In genomic region chr18:13801260-13801601, GRCh38 we compare ENCODE assay signal across 10 cellular contexts. TPM values are rescaled to one million over a fixed set of nuclear protein-coding genes. Genes with fewer than 3 reads are reported as not detected.
DNase-seq lines count a peak whose midpoint lies in the region; ATAC-seq and TF ChIP-seq lines count a peak whose summit lies in the region.
"Had no signal": no experiment of that assay in that cellular context is flagged by ENCODE, and none has a peak within 500 bp of the region (broad histone marks: within the 10 kb centered on the region; RNA-seq: fewer than 3 reads in every experiment).

No MANE protein-coding gene starts in this region.

- ATAC-seq in upper lobe of left lung (ENCODE audit: low FRiP score in 2 of 2) (no peak), GM19397 (IDR thresholded peaks at IDR 0.05; ENCODE audit: unreplicated experiment) (no peak)

- no peak overlapping the region for H3K27ac Mint-ChIP-seq in activated naive CD4-positive, alpha-beta T cell treated with anti-CD3 and anti-CD28 coated beads, Interleukin-2, amount 10 ng/mL, durations not matched to agents 7 days and 5 days

- H3K9me3 Mint-ChIP-seq in activated naive CD4-positive, alpha-beta T cell treated with anti-CD3 and anti-CD28 coated beads, Interleukin-2, amount 10 ng/mL, durations not matched to agents 7 days and 5 days: no peaks in the 10 kb centered on the region

- no peak overlapping the region for H3K9ac ChIP-seq in duodenal mucosa (ENCODE audit: low read depth in 1 of 2, low read length in 2 of 2)
- H3K9ac ChIP-seq: BLaER1 treated with 17β-estradiol and CSF1 and Interleukin-3, amounts not matched to agents 10 nM and 100 nM had no signal

- H3K4me1 Mint-ChIP-seq in activated naive CD4-positive, alpha-beta T cell treated with anti-CD3 and anti-CD28 coated beads, Interleukin-2, amount 10 ng/mL, durations not matched to agents 7 days and 5 days: peaks cover 4% of the 10 kb centered on the region

- H3K4me3 ChIP-seq in duodenal mucosa (ENCODE audit: low read depth in 1 of 2, low read length in 2 of 2) (peak overlapping the region; percentile 55 to 58), muscle layer of duodenum (ENCODE audit: low read depth in 1 of 2, low read length in 2 of 2) (peak overlapping the region; percentile 19 to 54), upper lobe of left lung (peak overlapping the region in 3 of 4 donors; percentile 8 to 18 (median 16))
- H3K4me3 ChIP-seq: BLaER1 treated with 17β-estradiol and CSF1 and Interleukin-3, amounts not matched to agents 10 nM and 100 nM had no signal

- no peak overlapping the region for H3K27ac ChIP-seq in duodenal mucosa (ENCODE audit: low read depth, low read length)
- no peak overlapping the region for H3K27ac ChIP-seq in muscle layer of duodenum (ENCODE audit: low read length)
- H3K27ac ChIP-seq in upper lobe of left lung: no peak overlapping the region
- H3K27ac ChIP-seq: adrenal gland; BLaER1 treated with 17β-estradiol and CSF1 and Interleukin-3, amounts not matched to agents 10 nM and 100 nM had no signal

- no peaks in the 10 kb centered on the region for H3K4me1 ChIP-seq in duodenal mucosa (ENCODE audit: control insufficient read depth in 1 of 2, insufficient read depth in 2 of 2, low read length in 2 of 2)
- H3K4me1 ChIP-seq in muscle layer of duodenum (ENCODE audit: control insufficient read depth in 1 of 2, insufficient read depth in 2 of 2, low read length in 2 of 2): peaks cover 0 to 10% of the 10 kb centered on the region in 2 donors
- peaks cover 0 to 10% (median 4%) of the 10 kb centered on the region in 4 donors for H3K4me1 ChIP-seq in upper lobe of left lung
- H3K4me1 ChIP-seq: adrenal gland; BLaER1 treated with 17β-estradiol and CSF1 and Interleukin-3, amounts not matched to agents 10 nM and 100 nM had no signal

- H3K9me3 ChIP-seq in duodenal mucosa (ENCODE audit: control insufficient read depth in 1 of 2, low read length in 2 of 2) (no peaks in the 10 kb centered on the region), muscle layer of duodenum (ENCODE audit: control insufficient read depth in 1 of 2, low read length in 2 of 2) (no peaks in the 10 kb centered on the region), upper lobe of left lung (no peaks in the 10 kb centered on the region)
- H3K9me3 ChIP-seq: adrenal gland had no signal

- TF ChIP-seq POLR2A in upper lobe of left lung (IDR thresholded peaks at IDR 0.05): no peak

- CTCF ChIA-PET in activated naive CD4-positive, alpha-beta T cell treated with anti-CD3 and anti-CD28 coated beads, Interleukin-2, amount 10 ng/mL, durations not matched to agents 7 days and 5 days (lab: Charles Lee): interaction anchor here (1.2 to 5.2 kb wide), 3 partner anchors 12 to 585 kb away, joined by 4 to 35 read pairs (median 7); no protein-coding TSS in a partner anchor

- H3K36me3 ChIP-seq in duodenal mucosa (ENCODE audit: control insufficient read depth in 1 of 2, insufficient read depth in 2 of 2, low read length in 2 of 2) (no peaks in the 10 kb centered on the region), muscle layer of duodenum (ENCODE audit: control insufficient read depth in 1 of 2, insufficient read depth in 2 of 2, low read length in 2 of 2) (no peaks in the 10 kb centered on the region), upper lobe of left lung (no peaks in the 10 kb centered on the region)
- H3K36me3 ChIP-seq: adrenal gland; BLaER1 treated with 17β-estradiol and CSF1 and Interleukin-3, amounts not matched to agents 10 nM and 100 nM had no signal

- H3K36me3 Mint-ChIP-seq in activated naive CD4-positive, alpha-beta T cell treated with anti-CD3 and anti-CD28 coated beads, Interleukin-2, amount 10 ng/mL, durations not matched to agents 7 days and 5 days: no peaks in the 10 kb centered on the region

- TF ChIP-seq EP300 in upper lobe of left lung (IDR thresholded peaks at IDR 0.05): no peak

- 12 to 13% methylated on average over 15 of the region's 15 CpGs for WGBS in upper lobe of left lung, 2 donors

- peak overlapping the region; percentile 2 for H3K4me3 Mint-ChIP-seq in activated naive CD4-positive, alpha-beta T cell treated with anti-CD3 and anti-CD28 coated beads, Interleukin-2, amount 10 ng/mL, durations not matched to agents 7 days and 5 days

- no peaks in the 10 kb centered on the region for H3K27me3 ChIP-seq in duodenal mucosa (ENCODE audit: control insufficient read depth in 1 of 2, insufficient read depth in 2 of 2, low read length in 2 of 2)
- no peaks in the 10 kb centered on the region for H3K27me3 ChIP-seq in muscle layer of duodenum (ENCODE audit: low read depth, low read length)
- peaks cover 0 to 6% (median 0%) of the 10 kb centered on the region in 4 donors for H3K27me3 ChIP-seq in upper lobe of left lung

- no peak for DNase-seq in activated naive CD4-positive, alpha-beta T cell treated with anti-CD3 and anti-CD28 coated beads, Interleukin-2, amount 10 ng/mL, durations not matched to agents 7 days and 5 days
- no peak for DNase-seq in activated naive CD4-positive, alpha-beta T cell (lab: John Stamatoyannopoulos, UW)
- no peak for DNase-seq in upper lobe of left lung
- DNase-seq in HT-29 (ENCODE audit: low spot score): no peak
- no peak for DNase-seq in NCI-H524 (lab: John Stamatoyannopoulos, UW)

- peaks cover 70% of the 10 kb centered on the region for H3K27me3 Mint-ChIP-seq in activated naive CD4-positive, alpha-beta T cell treated with anti-CD3 and anti-CD28 coated beads, Interleukin-2, amount 10 ng/mL, durations not matched to agents 7 days and 5 days

- TF ChIP-seq CTCF in upper lobe of left lung (IDR thresholded peaks at IDR 0.05): no peak

RNA-seq across cellular contexts. Expression of gene MC5R, which starts 22.7 kb away (rescaled TPM):
- not detected for total RNA-seq in upper lobe of left lung
- 0.47 TPM in 1 of 2 replicates, not detected in the other for total RNA-seq in HT-29 (2014; rRNA removed; shearing (Covaris generic))
